Comparison of ENCODE assay signal across 12 cellular contexts in the genomic region with DNA sequence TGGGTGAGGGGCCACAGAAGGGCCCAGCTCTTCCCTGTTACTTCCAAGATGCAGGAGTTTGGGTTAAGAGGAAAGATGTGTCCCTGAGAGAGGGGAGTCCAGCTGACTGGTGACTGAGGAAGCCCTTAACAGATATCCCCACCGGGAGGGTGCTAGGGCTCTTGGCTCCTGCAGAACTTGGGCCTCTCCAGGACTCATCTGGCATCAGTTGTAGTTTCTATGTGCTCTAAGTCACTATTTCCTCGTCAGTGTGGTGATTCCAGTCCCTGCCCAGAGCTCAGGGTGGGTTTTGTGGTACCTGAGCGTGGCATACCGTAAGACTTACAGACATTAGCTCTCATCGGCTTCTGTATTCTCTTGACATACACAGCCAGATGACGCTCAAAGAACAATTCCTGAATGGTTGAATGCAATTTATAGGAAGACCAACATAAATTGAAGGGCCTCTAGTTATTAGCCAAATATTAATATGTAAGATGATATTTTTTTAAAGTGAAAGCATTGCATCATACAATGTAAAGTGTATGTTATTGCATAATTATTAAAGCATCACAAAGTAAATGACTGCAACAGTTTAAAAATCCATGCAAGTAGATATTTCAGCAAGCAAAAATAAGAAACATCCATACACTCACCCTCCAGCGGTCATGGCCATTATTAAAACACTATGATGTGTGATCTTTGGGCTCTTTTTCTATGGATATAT.
DNase-seq lines count a peak whose midpoint lies in the region; ATAC-seq, FAIRE-seq and TF ChIP-seq lines count a peak whose summit lies in the region.
"Had no signal": no experiment of that assay in that cellular context is flagged by ENCODE, and none has a peak within 500 bp of the region (broad histone marks: within the 10 kb centered on the region; RNA-seq: fewer than 3 reads in every experiment).

No MANE protein-coding gene starts in this region.

- H3K9me3 ChIP-seq in K562 (replicated peaks; ENCODE audit: control insufficient read depth, insufficient read depth, low read depth, low read length) (no peaks in the 10 kb centered on the region), hepatocyte (ENCODE audit: low read depth) (no peaks in the 10 kb centered on the region), transverse colon (no peaks in the 10 kb centered on the region)
- H3K9me3 ChIP-seq: adrenal gland, psoas muscle, SJCRH30, thyroid gland had no signal

- CTCF ChIA-PET in K562 (lab: Yijun Ruan, JAX; ENCODE audit: low intra/inter-chr PET ratio): no interaction called here

- H3K27me3 ChIP-seq in K562 (ENCODE audit: control insufficient read depth in 2 of 2, insufficient read depth in 2 of 2, low read length in 2 of 2): peaks cover 6 to 13% of the 10 kb centered on the region in 2 experiments; a peak in 2 of 5 replicates
- H3K27me3 ChIP-seq in hepatocyte: no peaks in the 10 kb centered on the region
- no peaks in the 10 kb centered on the region for H3K27me3 ChIP-seq in transverse colon
- H3K27me3 ChIP-seq: adrenal gland, SJCRH30, thyroid gland had no signal

- no peak for TF ChIP-seq RAD21 in K562 (CRISPR knock-in tag; conservative IDR thresholded peaks at IDR 0.05 in 1 of 2, IDR thresholded peaks at IDR 0.05 in 1 of 2)

- BruUV-seq in K562 (replicated peaks; lab: Mats Ljungman, UMichigan): no TSS peak

- H4K20me1 ChIP-seq in K562 (replicated peaks; ENCODE audit: control insufficient read depth, insufficient read depth, low read length) (no peaks in the 10 kb centered on the region), hepatocyte (ENCODE audit: insufficient read depth, poor library complexity, severe bottlenecking) (no peaks in the 10 kb centered on the region)

- H2AFZ ChIP-seq in K562 (ENCODE audit: low read depth, low read length) (no peak overlapping the region), hepatocyte (no peak overlapping the region)

- no peak overlapping the region for H3K27ac ChIP-seq in K562 (ENCODE audit: extremely low read depth, low read depth, low read length)
- H3K27ac ChIP-seq in hepatocyte: peak overlapping the region; percentile 63
- H3K27ac ChIP-seq in transverse colon: peak overlapping the region; percentile 83 to 87 (median 86)
- H3K27ac ChIP-seq: psoas muscle, SJCRH30 had no signal

- no peaks in the 10 kb centered on the region for H3K9me1 ChIP-seq in K562 (ENCODE audit: control insufficient read depth, insufficient read depth, low read length)

- TF ChIP-seq CTCF in K562 (IDR thresholded peaks at IDR 0.05 in 2 of 3, conservative IDR thresholded peaks at IDR 0.05 in 1 of 3; ENCODE audit: insufficient read depth in 2 of 3, low read depth in 1 of 3, low read length in 3 of 3) (no peak), hepatocyte (IDR thresholded peaks at IDR 0.05; ENCODE audit: poor library complexity) (no peak), transverse colon (IDR thresholded peaks at IDR 0.05) (no peak)

- no peak for DNase-seq in activated naive CD4-positive, alpha-beta T cell treated with anti-CD3 and anti-CD28 coated beads, Interleukin-2, amount 50 U/mL, for 72 hours (ENCODE audit: low spot score in 2 of 2)
- DNase-seq in K562 (ENCODE audit: extremely low read depth in 1 of 4, low spot score in 3 of 4): no peak
- no peak for DNase-seq in hepatocyte (ENCODE audit: low spot score)
- DNase-seq in transverse colon: no peak
- DNase-seq in stimulated activated CD4-positive, alpha-beta T cell treated with anti-CD3 and anti-CD28 coated beads, Interleukin-2, amount 100 ng/mL, for 48 hours: no peak
- DNase-seq in OCI-M2 (lab: John Stamatoyannopoulos, UW; ENCODE audit: unreplicated experiment): no peak
- DNase-seq: adrenal gland had no signal

- FAIRE-seq in K562 (lab: Jason Lieb, UNC): no peak

- peaks cover 5 to 8% of the 10 kb centered on the region in 2 experiments; a peak in 4 of 5 replicates for H3K4me1 ChIP-seq in K562 (replicated peaks in 1 of 2; ENCODE audit: control insufficient read depth in 2 of 2, insufficient read depth in 2 of 2, low read length in 2 of 2)
- H3K4me1 ChIP-seq in hepatocyte (ENCODE audit: insufficient read depth): peaks cover 29% of the 10 kb centered on the region
- peaks cover 11 to 61% (median 32%) of the 10 kb centered on the region in 4 donors for H3K4me1 ChIP-seq in transverse colon
- H3K4me1 ChIP-seq: psoas muscle had no signal

- peaks cover 1% of the 10 kb centered on the region for H3K36me3 Mint-ChIP-seq in activated naive CD4-positive, alpha-beta T cell treated with anti-CD3 and anti-CD28 coated beads, Interleukin-2, amount 50 U/mL, for 24 hours
- peaks cover 0 to 23% of the 10 kb centered on the region in 2 donors for H3K36me3 Mint-ChIP-seq in activated naive CD4-positive, alpha-beta T cell treated with anti-CD3 and anti-CD28 coated beads, Interleukin-2, amount 50 U/mL, for 72 hours

- H3K4me2 ChIP-seq in K562 (ENCODE audit: insufficient read depth, low read length) (no peak overlapping the region), hepatocyte (no peak overlapping the region)

- no peaks in the 10 kb centered on the region for H3K9me3 Mint-ChIP-seq in activated naive CD4-positive, alpha-beta T cell treated with anti-CD3 and anti-CD28 coated beads, Interleukin-2, amount 50 U/mL, for 24 hours
- H3K9me3 Mint-ChIP-seq in activated naive CD4-positive, alpha-beta T cell treated with anti-CD3 and anti-CD28 coated beads, Interleukin-2, amount 50 U/mL, for 72 hours: peaks cover 5 to 22% of the 10 kb centered on the region in 2 donors

- TF ChIP-seq EP300 in K562 (IDR thresholded peaks at IDR 0.05; ENCODE audit: low read length) (no peak), transverse colon (IDR thresholded peaks at IDR 0.05; ENCODE audit: low read depth) (no peak)

- no peak overlapping the region for H3K4me3 ChIP-seq in K562
- H3K4me3 ChIP-seq in hepatocyte: no peak overlapping the region
- H3K4me3 ChIP-seq in transverse colon: no peak overlapping the region
- H3K4me3 ChIP-seq: adrenal gland, psoas muscle, thyroid gland had no signal

- ATAC-seq in activated naive CD4-positive, alpha-beta T cell treated with anti-CD3 and anti-CD28 coated beads, Interleukin-2, amount 50 U/mL, for 72 hours: no peak
- ATAC-seq in K562 (peak; percentile 39), HG03457 (IDR thresholded peaks at IDR 0.05; ENCODE audit: unreplicated experiment) (no peak)

- in situ Hi-C loops in K562 (cut with MboI) (no loop called here), transverse colon (cut with MboI; ENCODE audit: low pct_ligation_motif_present in 1 of 4, low pct_unique_long_range_greater_than_20kb in 1 of 4, low sequenced_read_pairs in 3 of 4) (no loop called here)

- TF ChIP-seq POLR2A in K562 (conservative IDR thresholded peaks at IDR 0.05): no peak
- no peak for TF ChIP-seq POLR2A in transverse colon (IDR thresholded peaks at IDR 0.05)

- H3K4me1 Mint-ChIP-seq in activated naive CD4-positive, alpha-beta T cell treated with anti-CD3 and anti-CD28 coated beads, Interleukin-2, amount 50 U/mL, for 24 hours: peaks cover 72% of the 10 kb centered on the region

- peak overlapping the region; percentile 90 for H3K27ac Mint-ChIP-seq in activated naive CD4-positive, alpha-beta T cell treated with anti-CD3 and anti-CD28 coated beads, Interleukin-2, amount 50 U/mL, for 24 hours
- no peak overlapping the region for H3K27ac Mint-ChIP-seq in activated naive CD4-positive, alpha-beta T cell treated with anti-CD3 and anti-CD28 coated beads, Interleukin-2, amount 50 U/mL, for 72 hours

- intact Hi-C loops in K562 (cut with micrococcal nuclease): no loop called here
- intact Hi-C loops in transverse colon (cut with DNase I; ENCODE audit: low total_unique reads): no loop called here

- H3K9ac ChIP-seq in K562 (ENCODE audit: insufficient read depth in 1 of 2, low read depth in 2 of 2, low read length in 2 of 2): no peak overlapping the region

- H3K79me2 ChIP-seq in K562 (ENCODE audit: control insufficient read depth, insufficient read depth, low read length) (no peaks in the 10 kb centered on the region), hepatocyte (no peaks in the 10 kb centered on the region)

- POLR2A ChIA-PET in K562 (lab: Yijun Ruan, JAX): interaction anchor here (0.8 to 1.0 kb wide), 2 partner anchors 69 to 536 kb away, joined by 3 read pairs; no protein-coding TSS in a partner anchor

- no peaks in the 10 kb centered on the region for H3K9me2 ChIP-seq in hepatocyte (replicated peaks; ENCODE audit: insufficient read depth)

- no peak overlapping the region for H3K4me3 Mint-ChIP-seq in activated naive CD4-positive, alpha-beta T cell treated with anti-CD3 and anti-CD28 coated beads, Interleukin-2, amount 50 U/mL, for 24 hours

- H3K36me3 ChIP-seq in K562 (ENCODE audit: control insufficient read depth, insufficient read depth, low read length) (no peaks in the 10 kb centered on the region), hepatocyte (replicated peaks; ENCODE audit: insufficient read depth, low read depth) (no peaks in the 10 kb centered on the region), transverse colon (no peaks in the 10 kb centered on the region)
- H3K36me3 ChIP-seq: adrenal gland, SJCRH30, thyroid gland had no signal

- H3K27me3 Mint-ChIP-seq in activated naive CD4-positive, alpha-beta T cell treated with anti-CD3 and anti-CD28 coated beads, Interleukin-2, amount 50 U/mL, for 24 hours: no peaks in the 10 kb centered on the region

- WGBS in K562 (ENCODE audit: insufficient coverage, low coverage, missing lambda C conversion rate): 38% methylated on average over 7 of the region's 7 CpGs
- 89% methylated on average over 7 of the region's 7 CpGs for WGBS in hepatocyte (ENCODE audit: low lambda C conversion rate, missing lambda C conversion rate)
- WGBS in transverse colon (ENCODE audit: low coverage in 1 of 2), 2 donors: 60 to 72% methylated on average over 6 to 7 of the region's 7 CpGs

TF ChIP-seq in K562, 482 proteins besides CTCF, POLR2A, EP300 and RAD21:
- TF ChIP-seq CEBPG (CRISPR knock-in tag; IDR thresholded peaks at IDR 0.05): no peak
- TF ChIP-seq CEBPG (tag; conservative IDR thresholded peaks at IDR 0.05 in 1 of 2, IDR thresholded peaks at IDR 0.05 in 1 of 2): peak; percentile 79 to 89
- TF ChIP-seq, protein P1, sequence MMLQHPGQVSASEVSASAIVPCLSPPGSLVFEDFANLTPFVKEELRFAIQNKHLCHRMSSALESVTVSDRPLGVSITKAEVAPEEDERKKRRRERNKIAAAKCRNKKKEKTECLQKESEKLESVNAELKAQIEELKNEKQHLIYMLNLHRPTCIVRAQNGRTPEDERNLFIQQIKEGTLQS (IDR thresholded peaks at IDR 0.05): peak; percentile 38; the same call in 1 of the 2 replicates
- TF ChIP-seq, protein P1 (CRISPR knock-in tag; conservative IDR thresholded peaks at IDR 0.05): no peak
- peak; percentile 81 for TF ChIP-seq CEBPB (tag; IDR thresholded peaks at IDR 0.05)
- TF ChIP-seq ESRRB (CRISPR knock-in tag; IDR thresholded peaks at IDR 0.05; ENCODE audit: borderline replicate concordance): no peak
